Comparison of ENCODE assay signal across 1 cellular context in the genomic region with DNA sequence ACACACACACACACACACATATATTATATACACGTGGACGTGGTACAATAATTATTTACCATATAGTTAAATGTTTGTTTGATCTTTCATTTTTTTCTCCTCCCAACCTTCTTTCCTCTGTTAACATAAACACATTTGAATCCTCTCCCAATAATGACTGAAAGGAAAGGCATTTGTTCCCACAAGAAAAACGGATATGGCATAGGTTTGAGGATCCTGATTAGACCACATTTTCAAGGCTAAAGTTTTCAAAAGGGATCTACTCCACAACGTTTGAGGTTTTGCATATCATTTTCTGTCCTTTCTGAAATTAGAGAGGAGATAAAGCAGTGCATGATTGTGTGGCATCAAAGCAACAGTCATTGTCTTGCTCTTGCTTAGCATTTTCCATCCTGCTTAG.
TF ChIP-seq lines count a peak whose summit lies in the region.

No MANE protein-coding gene starts in this region.

TF ChIP-seq in IMR-90, 13 proteins besides CTCF, POLR2A, EP300 and RAD21 (continued from another document):
- TF ChIP-seq SMC3 (IDR thresholded peaks at IDR 0.05; ENCODE audit: low read depth, low read length) (no peak), NFE2L2 (IDR thresholded peaks at IDR 0.05; ENCODE audit: low read depth, low read length) (no peak), BHLHE40 (IDR thresholded peaks at IDR 0.05; ENCODE audit: low read depth, low read length) (no peak), MAFK (IDR thresholded peaks at IDR 0.05; ENCODE audit: low read depth, low read length) (no peak)
